ENCODE assay signal across 1 cellular context in genomic region chr5:141878771-141879759, GRCh38.
TF ChIP-seq lines count a peak whose summit lies in the region.

No MANE protein-coding gene starts in this region.

TF ChIP-seq in IMR-90, 13 proteins besides CTCF, POLR2A, EP300 and RAD21:
- TF ChIP-seq, protein P1, sequence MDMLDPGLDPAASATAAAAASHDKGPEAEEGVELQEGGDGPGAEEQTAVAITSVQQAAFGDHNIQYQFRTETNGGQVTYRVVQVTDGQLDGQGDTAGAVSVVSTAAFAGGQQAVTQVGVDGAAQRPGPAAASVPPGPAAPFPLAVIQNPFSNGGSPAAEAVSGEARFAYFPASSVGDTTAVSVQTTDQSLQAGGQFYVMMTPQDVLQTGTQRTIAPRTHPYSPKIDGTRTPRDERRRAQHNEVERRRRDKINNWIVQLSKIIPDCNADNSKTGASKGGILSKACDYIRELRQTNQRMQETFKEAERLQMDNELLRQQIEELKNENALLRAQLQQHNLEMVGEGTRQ (IDR thresholded peaks at IDR 0.05; ENCODE audit: low read depth, low read length), result no peak
- TF ChIP-seq, protein P2, sequence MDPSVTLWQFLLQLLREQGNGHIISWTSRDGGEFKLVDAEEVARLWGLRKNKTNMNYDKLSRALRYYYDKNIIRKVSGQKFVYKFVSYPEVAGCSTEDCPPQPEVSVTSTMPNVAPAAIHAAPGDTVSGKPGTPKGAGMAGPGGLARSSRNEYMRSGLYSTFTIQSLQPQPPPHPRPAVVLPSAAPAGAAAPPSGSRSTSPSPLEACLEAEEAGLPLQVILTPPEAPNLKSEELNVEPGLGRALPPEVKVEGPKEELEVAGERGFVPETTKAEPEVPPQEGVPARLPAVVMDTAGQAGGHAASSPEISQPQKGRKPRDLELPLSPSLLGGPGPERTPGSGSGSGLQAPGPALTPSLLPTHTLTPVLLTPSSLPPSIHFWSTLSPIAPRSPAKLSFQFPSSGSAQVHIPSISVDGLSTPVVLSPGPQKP (IDR thresholded peaks at IDR 0.05; ENCODE audit: borderline replicate concordance, low read depth, low read length), result no peak
- no peak for TF ChIP-seq CEBPB (IDR thresholded peaks at IDR 0.05; ENCODE audit: low read depth, low read length)
- no peak for TF ChIP-seq FOS (IDR thresholded peaks at IDR 0.05; ENCODE audit: low read depth, low read length)
- TF ChIP-seq BHLHE40 (IDR thresholded peaks at IDR 0.05; ENCODE audit: low read depth, low read length), result no peak; the same call in 1 of the 2 replicates
- TF ChIP-seq MXI1 (IDR thresholded peaks at IDR 0.05; ENCODE audit: borderline replicate concordance, low read depth, low read length), result no peak
- peak; percentile 94 for TF ChIP-seq SMC3 (IDR thresholded peaks at IDR 0.05; ENCODE audit: low read depth, low read length)
- TF ChIP-seq RCOR1 (IDR thresholded peaks at IDR 0.05; ENCODE audit: insufficient replicate concordance, low read length), result no peak
- no peak for TF ChIP-seq MAFK (IDR thresholded peaks at IDR 0.05; ENCODE audit: low read depth, low read length)
- no peak for TF ChIP-seq NFE2L2 (IDR thresholded peaks at IDR 0.05; ENCODE audit: low read depth, low read length)
- TF ChIP-seq CHD1 (IDR thresholded peaks at IDR 0.05; ENCODE audit: low read depth, low read length), result no peak
- TF ChIP-seq RFX5 (IDR thresholded peaks at IDR 0.05; ENCODE audit: low read depth, low read length), result no peak
- peak; percentile 37; the same call in 1 of the 2 replicates for TF ChIP-seq MAZ (IDR thresholded peaks at IDR 0.05; ENCODE audit: borderline replicate concordance, low read depth, low read length)
